8 cellular contexts compared by ENCODE assay signal in genomic region chr11:76721755-76722677, GRCh38. TPM values are rescaled to one million over a fixed set of nuclear protein-coding genes. Genes with fewer than 3 reads are reported as not detected.
DNase-seq lines count a peak whose midpoint lies in the region; ATAC-seq and TF ChIP-seq lines count a peak whose summit lies in the region.

No MANE protein-coding gene starts in this region.

- no peaks in the 10 kb centered on the region for H3K79me2 ChIP-seq in SK-N-SH (ENCODE audit: insufficient read depth)

- CTCF ChIA-PET in SK-N-SH (lab: Yijun Ruan, JAX), result interaction anchor here (0.5 to 11.0 kb wide), 51 partner anchors 8 to 1684 kb away, joined by 3 to 108 read pairs (median 4); partner anchors contain the start of gene LRRC32

- peak; percentile 76 for ATAC-seq in GM18502 (IDR thresholded peaks at IDR 0.05; ENCODE audit: poor library complexity, unreplicated experiment)

- H3K9me3 ChIP-seq in SK-N-SH (no peaks in the 10 kb centered on the region), testis (no peaks in the 10 kb centered on the region)

- H3K27me3 ChIP-seq in SK-N-SH (ENCODE audit: insufficient read depth), result peaks cover 21% of the 10 kb centered on the region; the same call in 1 of the 2 replicates
- no peaks in the 10 kb centered on the region for H3K27me3 ChIP-seq in testis

- DNase-seq in 8988T (peak; percentile 64), M059J (ENCODE audit: low read depth) (peak; percentile 78), SK-N-SH (peak; percentile 86), germinal center (ENCODE audit: low spot score) (peak; percentile 57), occipital lobe (lab: John Stamatoyannopoulos, UW) (peak; percentile 72), testis (peak; percentile 94)
- peak; percentile 78 for DNase-seq in activated naive CD4-positive, alpha-beta T cell treated with Interleukin-2 at 50 U/mL for 16 hours

- H3K36me3 ChIP-seq in SK-N-SH (replicated peaks in 1 of 2; ENCODE audit: control insufficient read depth in 1 of 2, insufficient read depth in 2 of 2, low read length in 1 of 2), result no peaks in the 10 kb centered on the region
- no peaks in the 10 kb centered on the region for H3K36me3 ChIP-seq in testis (ENCODE audit: low read depth, missing control alignments)

- TF ChIP-seq EP300 in SK-N-SH (IDR thresholded peaks at IDR 0.05; ENCODE audit: borderline replicate concordance in 1 of 2, low read depth in 1 of 2, low read length in 1 of 2), result no peak

- H3F3A ChIP-seq in SK-N-SH (replicated peaks; ENCODE audit: insufficient read depth), result no peaks in the 10 kb centered on the region

- peaks cover 0 to 4% of the 10 kb centered on the region in 2 experiments; a peak in 1 of 4 replicates for H3K4me1 ChIP-seq in SK-N-SH (ENCODE audit: control insufficient read depth in 1 of 2, insufficient read depth in 2 of 2, low read depth in 1 of 2, low read length in 1 of 2)
- H3K4me1 ChIP-seq in testis, result peaks cover 4% of the 10 kb centered on the region

- no peaks in the 10 kb centered on the region for H4K20me1 ChIP-seq in SK-N-SH (ENCODE audit: insufficient read depth)

- H2AFZ ChIP-seq in SK-N-SH (ENCODE audit: low read depth), result no peak overlapping the region

- TF ChIP-seq CTCF in SK-N-SH (IDR thresholded peaks at IDR 0.05), result peak; percentile 85
- peak; percentile 70 to 85 (median 83) for TF ChIP-seq CTCF in testis (IDR thresholded peaks at IDR 0.05)

- POLR2A ChIA-PET in SK-N-SH (lab: Yijun Ruan, JAX), result interaction anchor here (0.6 to 1.3 kb wide), 2 partner anchors 31 to 96 kb away, joined by 3 read pairs; no protein-coding TSS in a partner anchor

- H3K9me2 ChIP-seq in SK-N-SH, result no peaks in the 10 kb centered on the region

- peak overlapping the region; percentile 53; the same call in 1 of the 2 replicates for H3K4me2 ChIP-seq in SK-N-SH

- no peak overlapping the region for H3K9ac ChIP-seq in SK-N-SH

- TF ChIP-seq POLR2A in testis (IDR thresholded peaks at IDR 0.05), result no peak

- intact Hi-C loops in testis (cut with DNase I; ENCODE audit: low total_unique reads), result no loop called here

- peak; percentile 69 for TF ChIP-seq RAD21 in SK-N-SH (IDR thresholded peaks at IDR 0.05; ENCODE audit: low read length)

- 18% methylated on average over 25 of the region's 25 CpGs for WGBS in SK-N-SH (ENCODE audit: low lambda C conversion rate)
- WGBS in testis, 2 donors, result 15 to 21% methylated on average over 13 to 25 of the region's 25 CpGs

- H3K27ac ChIP-seq in SK-N-SH (ENCODE audit: low read depth in 2 of 2, low read length in 1 of 2) (no peak overlapping the region; a peak in 1 of 4 replicates), testis (no peak overlapping the region)

- H3K4me3 ChIP-seq in SK-N-SH (ENCODE audit: low read depth in 2 of 2, low read length in 1 of 2) (peak overlapping the region in 1 of 2 experiments; percentile 40; a peak in 2 of 4 replicates), testis (no peak overlapping the region)

TF ChIP-seq in SK-N-SH, 30 proteins besides CTCF, POLR2A, EP300 and RAD21:
- TF ChIP-seq, protein P1, sequence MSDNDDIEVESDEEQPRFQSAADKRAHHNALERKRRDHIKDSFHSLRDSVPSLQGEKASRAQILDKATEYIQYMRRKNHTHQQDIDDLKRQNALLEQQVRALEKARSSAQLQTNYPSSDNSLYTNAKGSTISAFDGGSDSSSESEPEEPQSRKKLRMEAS (IDR thresholded peaks at IDR 0.05; ENCODE audit: low read depth), result peak; percentile 25; the same call in 1 of the 2 replicates
- TF ChIP-seq MXI1 (IDR thresholded peaks at IDR 0.05; ENCODE audit: low read depth, low read length) (peak; percentile 55; the same call in 1 of the 2 replicates), GATA2 (CRISPR knock-in tag; IDR thresholded peaks at IDR 0.05) (peak; percentile 77), CHD2 (IDR thresholded peaks at IDR 0.05; ENCODE audit: low read length, partially characterized antibody) (peak; percentile 55), NFIC (IDR thresholded peaks at IDR 0.05; ENCODE audit: borderline replicate concordance) (no peak), RCOR1 (IDR thresholded peaks at IDR 0.05; ENCODE audit: low read length) (peak; percentile 89), FOXM1 (IDR thresholded peaks at IDR 0.05; ENCODE audit: low read depth) (no peak), YY1 (IDR thresholded peaks at IDR 0.05; ENCODE audit: low read depth) (no peak), SMC3 (IDR thresholded peaks at IDR 0.05; ENCODE audit: low read depth, low read length) (peak; percentile 69), JUND (IDR thresholded peaks at IDR 0.05) (no peak)

RNA-seq across cellular contexts. Expression of gene LRRC32, which starts 51.5 kb away (rescaled TPM):
- total RNA-seq in M059J (2014; rRNA removed; shearing (Covaris generic)), result not detected in 2 replicates
- polyA plus RNA-seq in SK-N-SH (2012; rRNA removed), result 0.19 and 0.43 TPM in 2 replicates
- 0.28 and 0.30 TPM in 2 replicates for polyA plus RNA-seq in SK-N-SH (2012; cell fraction: cytosol; rRNA removed)
- polyA plus RNA-seq in SK-N-SH (2012; cell fraction: nucleus; rRNA removed), result 0.42 and 0.57 TPM in 2 replicates
- 1.1 TPM for total RNA-seq in occipital lobe
- 1 to 10 TPM; 6.5 to 9.1 TPM for total RNA-seq in testis
- polyA plus RNA-seq in testis (ENCODE audit: insufficient read depth, low read depth, low replicate concordance), result 20.5 TPM
